Comparison of ENCODE assay signal across 10 cellular contexts in genomic region chr10:119737039-119737663, GRCh38. TPM values are rescaled to one million over a fixed set of nuclear protein-coding genes. Genes with fewer than 3 reads are reported as not detected.
DNase-seq lines count a peak whose midpoint lies in the region; ATAC-seq, FAIRE-seq and TF ChIP-seq lines count a peak whose summit lies in the region.
"Had no signal": no experiment of that assay in that cellular context is flagged by ENCODE, and none has a peak within 500 bp of the region (broad histone marks: within the 10 kb centered on the region; RNA-seq: fewer than 3 reads in every experiment).

No MANE protein-coding gene starts in this region.

- H3K9ac ChIP-seq in HUES6 (ENCODE audit: low read length) (no peak overlapping the region), adipocyte (ENCODE audit: low read length) (peak overlapping the region; percentile 55)

- H3K4me3 ChIP-seq in A549: no peak overlapping the region
- H3K4me3 ChIP-seq in HUES6 (ENCODE audit: low read depth, low read length): no peak overlapping the region
- no peak overlapping the region for H3K4me3 ChIP-seq in adipocyte (ENCODE audit: low read length)
- no peak overlapping the region for H3K4me3 ChIP-seq in gastroesophageal sphincter

- POLR2A ChIA-PET in A549 (lab: Yijun Ruan, JAX): interaction anchor here (2.8 kb wide), 1 partner anchor 11 kb away, joined by 9 read pairs; the partner anchor contains the start of gene INPP5F

- 96% methylated on average over 2 of the region's 2 CpGs for WGBS in A549 (ENCODE audit: missing lambda C conversion rate)
- WGBS in gastroesophageal sphincter (ENCODE audit: low coverage in 1 of 2), 2 donors: 91 to 95% methylated on average over 2 of the region's 2 CpGs

- H3K27ac ChIP-seq in A549 (peak overlapping the region; percentile 46 to 64), HUES6 (ENCODE audit: low read depth, low read length) (peak overlapping the region; percentile 28; the same call in 1 of the 2 replicates), gastroesophageal sphincter (no peak overlapping the region)

- peak overlapping the region; percentile 59 for H3K4me2 ChIP-seq in A549

- no peaks in the 10 kb centered on the region for H3K36me3 ChIP-seq in HUES6 (ENCODE audit: control insufficient read depth, insufficient read depth, low read length)
- H3K36me3 ChIP-seq in adipocyte (ENCODE audit: control insufficient read depth, insufficient read depth, low read length, severe bottlenecking): no peaks in the 10 kb centered on the region
- H3K36me3 ChIP-seq in gastroesophageal sphincter: no peaks in the 10 kb centered on the region

- CTCF ChIA-PET in A549 (lab: Yijun Ruan, JAX): interaction anchor here (0.7 to 9.1 kb wide), 8 partner anchors 12 to 131 kb away, joined by 3 to 83 read pairs (median 3); partner anchors contain the start of gene INPP5F

- no peak for FAIRE-seq in A549 (lab: Jason Lieb, UNC)
- FAIRE-seq: GM18507 had no signal

- no peak for DNase-seq in A549 (ENCODE audit: low read depth in 1 of 2, low spot score in 1 of 2)
- DNase-seq in adipocyte (ENCODE audit: low read depth): no peak
- DNase-seq in omental fat pad (ENCODE audit: low spot score): no peak
- DNase-seq in amniotic stem cell (lab: John Stamatoyannopoulos, UW): no peak
- no peak for DNase-seq in epidermal melanocyte (ENCODE audit: insufficient read length, low spot score)
- DNase-seq: activated B cell treated with CpG ODN at 0.5 μM for 24 hours had no signal

- H3K9me3 ChIP-seq in A549: no peaks in the 10 kb centered on the region
- no peaks in the 10 kb centered on the region for H3K9me3 ChIP-seq in HUES6 (ENCODE audit: control insufficient read depth, insufficient read depth, low read depth, low read length)
- no peaks in the 10 kb centered on the region for H3K9me3 ChIP-seq in adipocyte (ENCODE audit: control insufficient read depth, low read length)
- no peaks in the 10 kb centered on the region for H3K9me3 ChIP-seq in gastroesophageal sphincter

- H3K4me1 ChIP-seq in A549 (peaks cover 32% of the 10 kb centered on the region), HUES6 (ENCODE audit: control insufficient read depth, insufficient read depth, low read length) (peaks cover 44% of the 10 kb centered on the region), adipocyte (ENCODE audit: control insufficient read depth, insufficient read depth, low read length) (peaks cover 29% of the 10 kb centered on the region), gastroesophageal sphincter (peaks cover 4 to 41% (median 5%) of the 10 kb centered on the region in 3 donors)

- H3K27me3 ChIP-seq in HUES6 (ENCODE audit: control insufficient read depth, insufficient read depth, low read length) (no peaks in the 10 kb centered on the region), adipocyte (replicated peaks; ENCODE audit: control insufficient read depth, insufficient read depth, low read length) (no peaks in the 10 kb centered on the region), gastroesophageal sphincter (no peaks in the 10 kb centered on the region)

- TF ChIP-seq CTCF in A549 (IDR thresholded peaks at IDR 0.05) (no peak), omental fat pad (IDR thresholded peaks at IDR 0.05) (no peak), gastroesophageal sphincter (IDR thresholded peaks at IDR 0.05) (no peak)

- ATAC-seq in A549 (peak in 1 of 2 experiments; percentile 23; a peak in 2 of 6 replicates), omental fat pad (ENCODE audit: low FRiP score) (peak; percentile 7), gastroesophageal sphincter (no peak), GM19397 (IDR thresholded peaks at IDR 0.05; ENCODE audit: unreplicated experiment) (no peak)

- TF ChIP-seq POLR2A in A549 (IDR thresholded peaks at IDR 0.05; ENCODE audit: low read length) (no peak), gastroesophageal sphincter (IDR thresholded peaks at IDR 0.05) (no peak)

- no peak for TF ChIP-seq EP300 in A549 (IDR thresholded peaks at IDR 0.05)
- TF ChIP-seq EP300 in gastroesophageal sphincter (IDR thresholded peaks at IDR 0.05): no peak

- TF ChIP-seq RAD21 in A549 (conservative IDR thresholded peaks at IDR 0.05 in 1 of 2, IDR thresholded peaks at IDR 0.05 in 1 of 2): no peak

TF ChIP-seq in A549, 52 proteins besides CTCF, POLR2A, EP300 and RAD21:
- TF ChIP-seq JUNB (IDR thresholded peaks at IDR 0.05) (no peak), RCOR1 (IDR thresholded peaks at IDR 0.05; ENCODE audit: low read depth, low read length) (no peak), FOXS1 (CRISPR knock-in tag; IDR thresholded peaks at IDR 0.05) (no peak), JUN (IDR thresholded peaks at IDR 0.05) (no peak), CHD4 (IDR thresholded peaks at IDR 0.05; ENCODE audit: borderline replicate concordance) (no peak), RARB (CRISPR knock-in tag; IDR thresholded peaks at IDR 0.05) (no peak), ZNF302 (CRISPR knock-in tag; IDR thresholded peaks at IDR 0.05) (no peak), MYC (IDR thresholded peaks at IDR 0.05; ENCODE audit: borderline replicate concordance, low read length) (no peak), FOSB (CRISPR knock-in tag; IDR thresholded peaks at IDR 0.05) (no peak), CHD2 (IDR thresholded peaks at IDR 0.05; ENCODE audit: low read length, partially characterized antibody) (no peak), TP53 (CRISPR knock-in tag; IDR thresholded peaks at IDR 0.05) (no peak), HMGXB4 (CRISPR knock-in tag; IDR thresholded peaks at IDR 0.05; ENCODE audit: borderline replicate concordance) (no peak)
- TF ChIP-seq, protein P1, sequence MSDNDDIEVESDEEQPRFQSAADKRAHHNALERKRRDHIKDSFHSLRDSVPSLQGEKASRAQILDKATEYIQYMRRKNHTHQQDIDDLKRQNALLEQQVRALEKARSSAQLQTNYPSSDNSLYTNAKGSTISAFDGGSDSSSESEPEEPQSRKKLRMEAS (IDR thresholded peaks at IDR 0.05): no peak

RNA-seq across cellular contexts. Expression of gene INPP5F, which starts 11.3 kb away (rescaled TPM):
- polyA plus RNA-seq in A549 (2011; rRNA removed) (7.7 and 8.3 TPM in 2 replicates), A549 (2017; fragmentation: RNase III; extraction: RNeasy Plus Mini Kit Qiagen cat#74134 plus additional on column Dnase treatment) (5.6 to 6.2 TPM (median 5.6 TPM) in 3 replicates)
- 2.8 and 3.2 TPM in 2 replicates for polyA plus RNA-seq in A549 (2012; cell fraction: cytosol; rRNA removed)
- polyA plus RNA-seq in A549 (2012; cell fraction: nucleus; rRNA removed): 2.4 and 4.2 TPM in 2 replicates
- 5.5 and 9.3 TPM in 2 replicates for polyA minus RNA-seq in A549 (2011; rRNA and poly(A)+ RNA removed)
- total RNA-seq in omental fat pad (10 to 100 TPM in 3 of 4 donors, 1 to 10 TPM in 1; 7.8 to 19.8 (median 12.3) TPM), gastroesophageal sphincter (10 to 100 TPM; 17.1 to 26.9 (median 24.0) TPM)

Comparison
In these comparisons a context has a peak if more than half of its experiments do, and no peak if none do; other contexts are left out.
1. H3K27ac ChIP-seq: peak in A549 (2 of 2) and HUES6 (single experiment); none in gastroesophageal sphincter (0 of 4).